In the genomic region with DNA sequence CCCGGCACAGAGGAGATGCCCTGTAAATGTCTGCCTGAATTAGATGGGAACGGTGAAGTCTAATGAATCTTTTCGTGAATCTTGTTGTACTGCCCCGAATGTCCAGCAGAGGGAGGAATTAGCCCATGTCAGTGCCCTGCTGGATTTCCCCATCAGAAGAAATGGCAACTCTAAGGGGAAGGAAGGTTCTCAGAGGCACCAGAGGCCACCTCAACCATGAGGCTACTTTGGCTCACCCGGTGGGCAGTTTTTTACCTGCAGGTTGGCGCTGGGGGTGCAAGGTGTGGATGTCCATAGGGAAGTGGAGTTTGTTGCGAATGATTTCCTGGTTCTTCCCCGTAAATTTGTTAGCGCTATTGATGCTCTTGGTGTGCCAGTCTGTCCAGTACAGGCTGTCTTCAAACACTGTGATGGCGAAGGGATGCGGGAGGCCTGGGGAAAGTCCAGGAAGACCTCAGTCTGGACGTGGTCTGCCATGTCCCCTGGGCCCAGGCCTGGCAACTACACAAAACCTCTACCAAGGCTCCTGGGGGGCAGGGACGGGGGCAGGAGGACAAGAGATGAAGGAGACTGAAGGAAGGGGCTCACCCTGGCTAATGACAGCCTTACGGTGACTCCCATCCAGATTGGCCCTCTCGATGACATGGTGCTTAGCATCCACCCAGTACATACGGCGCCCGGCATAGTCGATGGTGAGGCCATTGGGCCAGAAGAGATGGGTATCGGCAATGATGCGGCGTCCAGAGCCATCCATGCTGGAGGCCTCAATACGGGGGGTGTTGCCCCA, we compare ENCODE assay signal across 8 cellular contexts. TPM values are rescaled to one million over a fixed set of nuclear protein-coding genes. Genes with fewer than 3 reads are reported as not detected.
DNase-seq lines count a peak whose midpoint lies in the region; ATAC-seq and TF ChIP-seq lines count a peak whose summit lies in the region.

No MANE protein-coding gene starts in this region.

- H3K27ac Mint-ChIP-seq in activated naive CD4-positive, alpha-beta T cell treated with anti-CD3 and anti-CD28 coated beads, Interleukin-2, amount 50 U/mL, for 72 hours, result peak overlapping the region in 1 of 2 donors; percentile 29

- intact Hi-C loops in A673 (cut with micrococcal nuclease; ENCODE audit: unreplicated experiment), result loop anchor here (1.0 kb wide), 4 partner anchors 263 to 465 kb away; no protein-coding TSS in a partner anchor
- intact Hi-C loops in heart right ventricle (cut with DNase I), result loop anchor here in 8 of 10 donors (1.0 to 10.0 kb wide), 7 partner anchors 262 to 735 kb away; a partner anchor contains a TSS

- BruUV-seq in A673 (replicated peaks; lab: Mats Ljungman, UMichigan), result no TSS peak

- H3K36me3 Mint-ChIP-seq in activated naive CD4-positive, alpha-beta T cell treated with anti-CD3 and anti-CD28 coated beads, Interleukin-2, amount 50 U/mL, for 72 hours, result no peaks in the 10 kb centered on the region

- H3K9me3 ChIP-seq in A673 (ENCODE audit: low read depth, low read length, poor library complexity, severe bottlenecking) (no peaks in the 10 kb centered on the region), heart right ventricle (no peaks in the 10 kb centered on the region)

- WGBS in heart right ventricle, 2 donors, result 65 to 68% methylated on average over 23 of the region's 23 CpGs

- TF ChIP-seq CTCF in A673 (conservative IDR thresholded peaks at IDR 0.05; ENCODE audit: low read depth, low read length) (peak; percentile 100), heart right ventricle (IDR thresholded peaks at IDR 0.05) (peak; percentile 65 to 90 (median 84))

- H3K27ac ChIP-seq in A673 (ENCODE audit: low read depth, low read length, poor library complexity, severe bottlenecking) (no peak overlapping the region), heart right ventricle (no peak overlapping the region)

- CTCF ChIA-PET in A673 (lab: Charles Lee), result interaction anchor here (0.9 to 1.7 kb wide), 2 partner anchors 263 to 271 kb away, joined by 5 to 17 read pairs; no protein-coding TSS in a partner anchor

- no peak overlapping the region for H3K4me3 ChIP-seq in A673 (ENCODE audit: low read depth, low read length, poor library complexity, severe bottlenecking)
- H3K4me3 ChIP-seq in heart right ventricle, result no peak overlapping the region

- DNase-seq in A673 (ENCODE audit: low spot score) (peak; percentile 92), NCI-H1092 treated with DMSO at 0.1 percent for 48 hours (lab: John Stamatoyannopoulos, UW) (peak; percentile 86), SKM-1 treated with dmso at 0.1 percent for 144 hours (lab: John Stamatoyannopoulos, UW; ENCODE audit: unreplicated experiment) (peak; percentile 86), heart right ventricle (peak in 1 of 2 donors; percentile 76), renal cortical epithelial cell (ENCODE audit: low read depth) (peak; percentile 57)
- DNase-seq in activated naive CD4-positive, alpha-beta T cell treated with anti-CD3 and anti-CD28 coated beads, Interleukin-2, amount 50 U/mL, for 72 hours (ENCODE audit: low spot score in 2 of 2), result peak in 1 of 2 donors; percentile 80

- H3K4me1 ChIP-seq in A673 (ENCODE audit: insufficient read depth, low read length, poor library complexity, severe bottlenecking) (no peaks in the 10 kb centered on the region), heart right ventricle (no peaks in the 10 kb centered on the region)

- ATAC-seq in GM18867 (IDR thresholded peaks at IDR 0.05; ENCODE audit: unreplicated experiment), result peak; percentile 58
- ATAC-seq in activated naive CD4-positive, alpha-beta T cell treated with anti-CD3 and anti-CD28 coated beads, Interleukin-2, amount 50 U/mL, for 72 hours, result peak; percentile 85 to 88
- ATAC-seq in heart right ventricle, result peak; percentile 46 to 86 (median 77)
- no peak for ATAC-seq in HG03280 (IDR thresholded peaks at IDR 0.05; ENCODE audit: unreplicated experiment)

- H3K27me3 ChIP-seq in A673 (replicated peaks; ENCODE audit: insufficient read depth, low read depth, low read length, poor library complexity) (no peaks in the 10 kb centered on the region), heart right ventricle (no peaks in the 10 kb centered on the region)

- POLR2A ChIA-PET in A673 (lab: Charles Lee; ENCODE audit: low non-redundant PET), result no interaction called here

- H3K36me3 ChIP-seq in A673 (ENCODE audit: insufficient read depth, low read length, poor library complexity, severe bottlenecking), result peaks cover 32% of the 10 kb centered on the region
- H3K36me3 ChIP-seq in heart right ventricle, result peaks cover 0 to 56% (median 4%) of the 10 kb centered on the region in 9 donors

- H3K9me3 Mint-ChIP-seq in activated naive CD4-positive, alpha-beta T cell treated with anti-CD3 and anti-CD28 coated beads, Interleukin-2, amount 50 U/mL, for 72 hours, result no peaks in the 10 kb centered on the region

RNA-seq across cellular contexts. Expression of a gene that starts 28.5 kb away (rescaled TPM):
- 31.8 and 39.6 TPM in 2 replicates for total RNA-seq in A673 (2021)
- under 1 TPM in 1 of 2 donors, not detected in 1; 0.18 TPM for total RNA-seq in activated naive CD4-positive, alpha-beta T cell treated with anti-CD3 and anti-CD28 coated beads, Interleukin-2, amount 50 U/mL, for 72 hours
- total RNA-seq in heart right ventricle, result 10 to 100 TPM; 11.5 to 33.2 (median 20.2) TPM
- 10 to 100 TPM in 1 of 2 donors, 1 to 10 TPM in 1; 6.7 to 10.3 TPM for polyA plus RNA-seq in heart right ventricle
- 4.0 and 17.7 TPM in 2 replicates for total RNA-seq in renal cortical epithelial cell

RNA-seq across cellular contexts. Expression of a gene that starts 43.8 kb away (rescaled TPM):
- total RNA-seq in A673 (2021) (572 and 581 TPM in 2 replicates), heart right ventricle (100 to 1,000 TPM in 2 of 10 donors, 10 to 100 TPM in 8; 67.7 to 114 (median 82.7) TPM), renal cortical epithelial cell (56.1 and 97.0 TPM in 2 replicates)
- 100 to 1,000 TPM; 160 to 188 TPM for total RNA-seq in activated naive CD4-positive, alpha-beta T cell treated with anti-CD3 and anti-CD28 coated beads, Interleukin-2, amount 50 U/mL, for 72 hours
- 10 to 100 TPM in 1 of 2 donors, 1 to 10 TPM in 1; 9.6 to 18.7 TPM for polyA plus RNA-seq in heart right ventricle

RNA-seq across cellular contexts. Expression of a gene that starts 46.7 kb away (rescaled TPM):
- total RNA-seq in A673 (2021) (79.3 and 89.7 TPM in 2 replicates), heart right ventricle (10 to 100 TPM; 12.7 to 19.4 (median 16.7) TPM), renal cortical epithelial cell (23.3 and 34.3 TPM in 2 replicates)
- 10 to 100 TPM; 12.5 to 29.2 TPM for total RNA-seq in activated naive CD4-positive, alpha-beta T cell treated with anti-CD3 and anti-CD28 coated beads, Interleukin-2, amount 50 U/mL, for 72 hours
- 10 to 100 TPM; 10.2 to 26.7 TPM for polyA plus RNA-seq in heart right ventricle
